In the genomic region with DNA sequence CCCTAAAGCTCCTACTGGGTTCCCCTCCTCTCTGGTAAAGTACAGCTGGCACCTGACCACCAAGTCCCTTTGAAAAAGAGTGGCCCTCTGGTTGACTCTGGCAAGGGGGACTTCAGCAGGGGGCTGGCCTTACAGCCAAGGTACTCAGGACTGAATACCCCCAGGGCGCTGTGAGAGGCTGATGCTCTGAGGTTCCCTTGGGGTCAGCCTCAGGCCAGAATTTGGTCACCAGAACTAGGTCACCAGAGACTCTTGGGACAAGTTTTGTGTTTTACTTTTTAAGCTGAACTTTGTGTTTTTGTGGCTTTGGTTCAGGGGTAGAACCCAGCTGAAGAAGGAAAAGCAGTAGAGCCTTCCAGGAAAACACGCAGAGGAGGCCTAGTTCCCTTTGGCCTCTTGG, we compare ENCODE assay signal across 25 cellular contexts.
"Had no signal": no experiment of that assay in that cellular context is flagged by ENCODE, and none has a peak within 500 bp of the region (broad histone marks: within the 10 kb centered on the region; RNA-seq: fewer than 3 reads in every experiment).

No MANE protein-coding gene starts in this region.

- H3K36me3 ChIP-seq: esophagus squamous epithelium, heart right ventricle, left ventricle myocardium inferior, prostate gland, right atrium auricular region, spleen, thoracic aorta, tibial nerve, upper lobe of right lung, vagina had no signal

- DNase-seq: central memory CD4-positive, alpha-beta T cell; effector CD8-positive, alpha-beta T cell; erythroblast; esophagus squamous epithelium; glutamatergic neuron; heart right ventricle; hippocampal formation; immature natural killer cell; islet precursor cell; kidney glomerular epithelial cell; left colon; left ventricle myocardium inferior; natural killer cell; spleen; stimulated activated CD4-positive, alpha-beta T cell treated with anti-CD3 and anti-CD28 coated beads, Interleukin-4, amount 100 ng/mL, for 4 hours; stimulated activated naive CD8-positive, alpha-beta T cell treated with anti-CD3 and anti-CD28 coated beads, Interleukin-15, Interleukin-2, amounts not matched to agents 100 U/mL and 50 U/mL, for 24 hours; upper lobe of right lung had no signal

- ATAC-seq: heart right ventricle; left colon; natural killer cell; stimulated activated memory B cell treated with anti-CD40 and anti-IgM and Interleukin-4, amounts not matched to agents 10 μg/mL and 1 μg/mL and 100 μg/mL, for 72 hours; stimulated activated naive CD8-positive, alpha-beta T cell treated with anti-CD3 and anti-CD28 coated beads, Interleukin-15, Interleukin-2, amounts not matched to agents 100 U/mL and 50 U/mL, for 24 hours; upper lobe of right lung had no signal

- H3K9me3 ChIP-seq: esophagus squamous epithelium, heart right ventricle, left ventricle myocardium inferior, prostate gland, right atrium auricular region, spleen, thoracic aorta, tibial nerve, upper lobe of right lung, vagina had no signal

- H3K27ac ChIP-seq: esophagus squamous epithelium, heart right ventricle, left ventricle myocardium inferior, prostate gland, right atrium auricular region, skin epidermis, thoracic aorta, tibial nerve, upper lobe of right lung, vagina had no signal

- H3K27me3 ChIP-seq: esophagus squamous epithelium, heart right ventricle, right atrium auricular region, spleen, tibial nerve, upper lobe of right lung, vagina had no signal

- H3K4me1 ChIP-seq: prostate gland, spleen, upper lobe of right lung, vagina had no signal

- H3K4me3 ChIP-seq: esophagus squamous epithelium, heart right ventricle, left ventricle myocardium inferior, lung, prostate gland, right atrium auricular region, skin epidermis, spleen, thoracic aorta, tibial nerve, upper lobe of right lung, vagina had no signal
